21 cellular contexts compared by ENCODE assay signal in the genomic region with DNA sequence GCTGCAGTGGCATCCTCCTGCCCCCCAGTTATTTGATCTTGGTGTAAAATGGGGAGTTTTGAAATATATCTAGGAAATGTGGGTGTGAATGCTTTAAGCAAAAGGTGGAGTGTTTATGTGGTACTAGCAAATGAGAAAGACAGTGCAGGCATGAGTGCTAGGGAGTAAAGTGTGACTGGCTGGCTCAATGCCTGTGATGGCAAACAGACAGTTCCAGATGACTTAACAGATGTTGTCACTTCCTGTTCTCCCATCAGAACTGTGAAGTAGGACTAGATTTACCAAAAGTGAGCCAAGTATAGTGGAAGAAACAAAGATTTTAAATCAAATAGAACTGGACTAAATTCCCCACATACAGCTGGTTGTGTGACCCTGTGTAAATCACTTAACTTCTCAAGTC. TPM values are rescaled to one million over a fixed set of nuclear protein-coding genes. Genes with fewer than 3 reads are reported as not detected.
DNase-seq lines count a peak whose midpoint lies in the region; ATAC-seq and TF ChIP-seq lines count a peak whose summit lies in the region.
"Had no signal": no experiment of that assay in that cellular context is flagged by ENCODE, and none has a peak within 500 bp of the region (broad histone marks: within the 10 kb centered on the region; RNA-seq: fewer than 3 reads in every experiment).

No MANE protein-coding gene starts in this region.

- intact Hi-C loops in Right ventricle myocardium superior (cut with DNase I) = no loop called here

- H3K27me3 ChIP-seq in right atrium auricular region = no peaks in the 10 kb centered on the region
- H3K27me3 ChIP-seq: cardiac muscle cell, vagina had no signal

- no peaks in the 10 kb centered on the region for H3K9me3 Mint-ChIP-seq in stimulated activated memory B cell treated with anti-CD40 and anti-IgM and Interleukin-4, amounts not matched to agents 10 μg/mL and 1 μg/mL and 100 μg/mL, for 72 hours
- H3K9me3 Mint-ChIP-seq in type B pancreatic cell = no peaks in the 10 kb centered on the region
- H3K9me3 Mint-ChIP-seq: activated CD4-positive, alpha-beta memory T cell treated with anti-CD3 and anti-CD28 coated beads, Interleukin-2, amount 10 ng/mL, durations not matched to agents 7 days and 5 days; activated naive CD8-positive, alpha-beta T cell treated with anti-CD3 and anti-CD28 coated beads, Interleukin-2, amount 10 ng/mL, durations not matched to agents 7 days and 5 days; H9; stimulated activated naive CD8-positive, alpha-beta T cell treated with anti-CD3 and anti-CD28 coated beads, Interleukin-15, amount 100 ng/mL, for 72 hours had no signal

- TF ChIP-seq CTCF in right atrium auricular region (IDR thresholded peaks at IDR 0.05) (no peak), cardiac fibroblast (IDR thresholded peaks at IDR 0.05; ENCODE audit: low read depth, low read length) (no peak), type B pancreatic cell (conservative IDR thresholded peaks at IDR 0.05) (no peak)

- no peaks in the 10 kb centered on the region for H3K36me3 Mint-ChIP-seq in stimulated activated memory B cell treated with anti-CD40 and anti-IgM and Interleukin-4, amounts not matched to agents 10 μg/mL and 1 μg/mL and 100 μg/mL, for 72 hours
- no peaks in the 10 kb centered on the region for H3K36me3 Mint-ChIP-seq in type B pancreatic cell
- H3K36me3 Mint-ChIP-seq: activated naive CD8-positive, alpha-beta T cell treated with anti-CD3 and anti-CD28 coated beads, Interleukin-2, amount 10 ng/mL, durations not matched to agents 7 days and 5 days had no signal

- no peaks in the 10 kb centered on the region for H3K4me1 ChIP-seq in right atrium auricular region
- H3K4me1 ChIP-seq: vagina had no signal

- H3K36me3 ChIP-seq in right atrium auricular region = no peaks in the 10 kb centered on the region
- H3K36me3 ChIP-seq: cardiac muscle cell, vagina had no signal

- H3K27ac Mint-ChIP-seq in stimulated activated memory B cell treated with anti-CD40 and anti-IgM and Interleukin-4, amounts not matched to agents 10 μg/mL and 1 μg/mL and 100 μg/mL, for 72 hours = peak overlapping the region; percentile 40
- H3K27ac Mint-ChIP-seq in type B pancreatic cell = no peak overlapping the region
- H3K27ac Mint-ChIP-seq: activated CD4-positive, alpha-beta memory T cell treated with anti-CD3 and anti-CD28 coated beads, Interleukin-2, amount 10 ng/mL, durations not matched to agents 7 days and 5 days; activated naive CD8-positive, alpha-beta T cell treated with anti-CD3 and anti-CD28 coated beads, Interleukin-2, amount 10 ng/mL, durations not matched to agents 7 days and 5 days had no signal

- H3K4me3 ChIP-seq in right atrium auricular region (no peak overlapping the region), cardiac fibroblast (replicated peaks in 1 of 2; ENCODE audit: low read depth in 2 of 2, low read length in 2 of 2) (no peak overlapping the region)
- H3K4me3 ChIP-seq: cardiac muscle cell, vagina had no signal

- peak; percentile 67 for ATAC-seq in Right ventricle myocardium superior (ENCODE audit: poor library complexity)
- peak; percentile 33 for ATAC-seq in HG03378 (IDR thresholded peaks at IDR 0.05; ENCODE audit: unreplicated experiment)
- ATAC-seq in stimulated activated memory B cell treated with anti-CD40 and anti-IgM and Interleukin-4, amounts not matched to agents 10 μg/mL and 1 μg/mL and 100 μg/mL, for 72 hours = no peak
- ATAC-seq in GM21515 (IDR thresholded peaks at IDR 0.05; ENCODE audit: unreplicated experiment) = no peak
- no peak for ATAC-seq in HG03196 (IDR thresholded peaks at IDR 0.05; ENCODE audit: unreplicated experiment)
- ATAC-seq: left colon; stimulated activated naive CD8-positive, alpha-beta T cell treated with anti-CD3 and anti-CD28 coated beads, Interleukin-15, amount 100 ng/mL, for 72 hours had no signal

- peaks cover 27% of the 10 kb centered on the region for H3K4me1 Mint-ChIP-seq in stimulated activated memory B cell treated with anti-CD40 and anti-IgM and Interleukin-4, amounts not matched to agents 10 μg/mL and 1 μg/mL and 100 μg/mL, for 72 hours
- H3K4me1 Mint-ChIP-seq in type B pancreatic cell (ENCODE audit: unreplicated experiment) = peaks cover 77% of the 10 kb centered on the region

- H3K27me3 Mint-ChIP-seq in stimulated activated memory B cell treated with anti-CD40 and anti-IgM and Interleukin-4, amounts not matched to agents 10 μg/mL and 1 μg/mL and 100 μg/mL, for 72 hours = no peaks in the 10 kb centered on the region
- H3K27me3 Mint-ChIP-seq in type B pancreatic cell = no peaks in the 10 kb centered on the region

- H3K27ac ChIP-seq in right atrium auricular region = no peak overlapping the region
- H3K27ac ChIP-seq: cardiac muscle cell, vagina had no signal

- no peaks in the 10 kb centered on the region for H3K9me3 ChIP-seq in right atrium auricular region
- H3K9me3 ChIP-seq: vagina had no signal

- no peak overlapping the region for H3K4me3 Mint-ChIP-seq in stimulated activated memory B cell treated with anti-CD40 and anti-IgM and Interleukin-4, amounts not matched to agents 10 μg/mL and 1 μg/mL and 100 μg/mL, for 72 hours
- no peak overlapping the region for H3K4me3 Mint-ChIP-seq in type B pancreatic cell
- H3K4me3 Mint-ChIP-seq: activated CD4-positive, alpha-beta memory T cell treated with anti-CD3 and anti-CD28 coated beads, Interleukin-2, amount 10 ng/mL, durations not matched to agents 7 days and 5 days; activated naive CD8-positive, alpha-beta T cell treated with anti-CD3 and anti-CD28 coated beads, Interleukin-2, amount 10 ng/mL, durations not matched to agents 7 days and 5 days; H9; stimulated activated naive CD8-positive, alpha-beta T cell treated with anti-CD3 and anti-CD28 coated beads, Interleukin-15, amount 100 ng/mL, for 72 hours had no signal

- DNase-seq in Right ventricle myocardium superior (peak; percentile 42), right atrium auricular region (ENCODE audit: low spot score) (no peak), cardiac fibroblast (ENCODE audit: low read depth in 2 of 2) (peak; percentile 5 to 9), type B pancreatic cell (ENCODE audit: extremely low spot score, unreplicated experiment) (no peak)
- DNase-seq: activated CD4-positive, alpha-beta memory T cell treated with anti-CD3 and anti-CD28 coated beads, Interleukin-2, amount 10 ng/mL, durations not matched to agents 7 days and 5 days; activated naive CD8-positive, alpha-beta T cell treated with anti-CD3 and anti-CD28 coated beads, Interleukin-2, amount 10 ng/mL, durations not matched to agents 7 days and 5 days; activated T-cell treated with anti-CD3 and anti-CD28 coated beads, Interleukin-2, amount 50 U/mL, for 48 hours; Calu3; effector CD8-positive, alpha-beta T cell; H9; left colon; NCI-H1417 treated with DMSO at 0.1 percent for 48 hours; NCI-H446; stimulated activated CD4-positive, alpha-beta T cell treated with anti-CD3 and anti-CD28 coated beads, Interleukin-12 subunit alpha, Interleukin-12 subunit beta, amount 100 ng/mL, for 4 hours; stimulated activated naive CD8-positive, alpha-beta T cell treated with anti-CD3 and anti-CD28 coated beads, Interleukin-15, amount 100 ng/mL, for 72 hours had no signal

RNA-seq across cellular contexts. Expression of a gene that starts 8.4 kb away (rescaled TPM):
- 8.6 TPM for total RNA-seq in Right ventricle myocardium superior
- 1 to 10 TPM; 4.6 to 6.8 TPM for total RNA-seq in right atrium auricular region
- total RNA-seq in type B pancreatic cell (ENCODE audit: low replicate concordance) = 235 and 507 TPM in 2 replicates

Comparison
In these comparisons a context has a peak if more than half of its experiments do, and no peak if none do; other contexts are left out.
1. DNase-seq: peak in Right ventricle myocardium superior (single experiment) and cardiac fibroblast (2 of 2); none in right atrium auricular region (single experiment) and type B pancreatic cell (single experiment).
2. ATAC-seq: peak in Right ventricle myocardium superior (single experiment) and HG03378 (single experiment); none in stimulated activated memory B cell treated with anti-CD40 and anti-IgM and Interleukin-4, amounts not matched to agents 10 μg/mL and 1 μg/mL and 100 μg/mL, for 72 hours (single experiment), GM21515 (single experiment) and HG03196 (single experiment).
3. RNA of a gene that starts 8.4 kb away (total RNA-seq): 235 to 507 TPM in type B pancreatic cell; 8.6 TPM in Right ventricle myocardium superior (single experiment) and 4.6 to 6.8 TPM in right atrium auricular region; every median in the first group is over 10 times any median in the second.